In genomic region chr3:194632983-194633348, GRCh38 we compare ENCODE assay signal across 8 cellular contexts. TPM values are rescaled to one million over a fixed set of nuclear protein-coding genes. Genes with fewer than 3 reads are reported as not detected.
A peak's percentile ranks its signal among the peaks of the same experiment; 100 is the strongest.
DNase-seq lines count a peak whose midpoint lies in the region; ATAC-seq lines count a peak whose summit lies in the region.

No MANE protein-coding gene starts in this region.

- no peaks in the 10 kb centered on the region for H3K27me3 ChIP-seq in duodenal mucosa (ENCODE audit: control insufficient read depth in 1 of 2, insufficient read depth in 2 of 2, low read length in 2 of 2)
- H3K27me3 ChIP-seq in muscle layer of duodenum (ENCODE audit: low read depth, low read length): no peaks in the 10 kb centered on the region

- no peaks in the 10 kb centered on the region for H3K27me3 Mint-ChIP-seq in activated naive CD4-positive, alpha-beta T cell treated with anti-CD3 and anti-CD28 coated beads for 36 hours (ENCODE audit: low read depth)

- peak; percentile 24 for DNase-seq in activated naive CD4-positive, alpha-beta T cell treated with anti-CD3 and anti-CD28 coated beads for 36 hours
- no peak for DNase-seq in activated naive CD4-positive, alpha-beta T cell treated with anti-CD3 and anti-CD28 coated beads, Interleukin-2, amount 50 U/mL, for 16 hours
- DNase-seq in NCI-H82 treated with DMSO at 0.1 percent for 48 hours (lab: John Stamatoyannopoulos, UW; ENCODE audit: unreplicated experiment) (peak; percentile 27), activated gamma-delta T cell (lab: John Stamatoyannopoulos, UW) (no peak), NCI-H446 (lab: John Stamatoyannopoulos, UW) (no peak)

- H3K4me1 ChIP-seq in duodenal mucosa (ENCODE audit: control insufficient read depth in 1 of 2, insufficient read depth in 2 of 2, low read length in 2 of 2) (peaks cover 0 to 7% of the 10 kb centered on the region in 2 donors), muscle layer of duodenum (ENCODE audit: control insufficient read depth in 1 of 2, insufficient read depth in 2 of 2, low read length in 2 of 2) (peaks cover 0 to 4% of the 10 kb centered on the region in 2 donors)

- peak overlapping the region in 1 of 2 donors; percentile 65 for H3K9ac ChIP-seq in duodenal mucosa (ENCODE audit: low read depth in 1 of 2, low read length in 2 of 2)

- peak overlapping the region; percentile 85 for H3K4me3 Mint-ChIP-seq in activated naive CD4-positive, alpha-beta T cell treated with anti-CD3 and anti-CD28 coated beads for 36 hours

- H3K27ac Mint-ChIP-seq in activated naive CD4-positive, alpha-beta T cell treated with anti-CD3 and anti-CD28 coated beads for 36 hours: peak overlapping the region; percentile 53

- no peak overlapping the region for H3K27ac ChIP-seq in duodenal mucosa (ENCODE audit: low read depth, low read length)
- H3K27ac ChIP-seq in muscle layer of duodenum (ENCODE audit: low read length): no peak overlapping the region

- H3K9me3 ChIP-seq in duodenal mucosa (ENCODE audit: control insufficient read depth in 1 of 2, low read length in 2 of 2): no peaks in the 10 kb centered on the region
- no peaks in the 10 kb centered on the region for H3K9me3 ChIP-seq in muscle layer of duodenum (ENCODE audit: control insufficient read depth in 1 of 2, low read length in 2 of 2)

- H3K36me3 Mint-ChIP-seq in activated naive CD4-positive, alpha-beta T cell treated with anti-CD3 and anti-CD28 coated beads for 36 hours (ENCODE audit: low read depth): no peaks in the 10 kb centered on the region

- H3K4me3 ChIP-seq in duodenal mucosa (ENCODE audit: low read depth in 1 of 2, low read length in 2 of 2) (peak overlapping the region; percentile 81 to 82), muscle layer of duodenum (ENCODE audit: low read depth in 1 of 2, low read length in 2 of 2) (peak overlapping the region; percentile 57 to 85)

- H3K4me1 Mint-ChIP-seq in activated naive CD4-positive, alpha-beta T cell treated with anti-CD3 and anti-CD28 coated beads for 36 hours (ENCODE audit: low read depth): peaks cover 6% of the 10 kb centered on the region

- intact Hi-C loops in activated naive CD4-positive, alpha-beta T cell treated with anti-CD3 and anti-CD28 coated beads for 36 hours (cut with micrococcal nuclease): loop anchor here (1.0 to 5.0 kb wide), 4 partner anchors 39 to 300 kb away; partner anchors contain the start of gene GP5

- CTCF ChIA-PET in activated naive CD4-positive, alpha-beta T cell treated with anti-CD3 and anti-CD28 coated beads for 36 hours (lab: Charles Lee): interaction anchor here (1.2 to 1.5 kb wide), 4 partner anchors 9 to 148 kb away, joined by 4 to 10 read pairs (median 4); no protein-coding TSS in a partner anchor

- H3K9me3 Mint-ChIP-seq in activated naive CD4-positive, alpha-beta T cell treated with anti-CD3 and anti-CD28 coated beads for 36 hours: no peaks in the 10 kb centered on the region

- ATAC-seq in HG02852 (IDR thresholded peaks at IDR 0.05; ENCODE audit: unreplicated experiment): peak; percentile 58

- H3K36me3 ChIP-seq in duodenal mucosa (ENCODE audit: control insufficient read depth in 1 of 2, insufficient read depth in 2 of 2, low read length in 2 of 2) (peaks cover 4 to 7% of the 10 kb centered on the region in 2 donors), muscle layer of duodenum (ENCODE audit: control insufficient read depth in 1 of 2, insufficient read depth in 2 of 2, low read length in 2 of 2) (peaks cover 0 to 3% of the 10 kb centered on the region in 2 donors)

RNA-seq across cellular contexts. Expression of gene TMEM44, which starts 0.3 kb away (rescaled TPM):
- 1 to 10 TPM in 1 of 2 experiments, under 1 TPM in 1; 0.93 to 1.7 TPM for total RNA-seq in activated naive CD4-positive, alpha-beta T cell treated with anti-CD3 and anti-CD28 coated beads for 36 hours

RNA-seq across cellular contexts. Expression of gene LSG1, which starts 39.0 kb away (rescaled TPM):
- 10 to 100 TPM; 26.4 to 27.0 TPM for total RNA-seq in activated naive CD4-positive, alpha-beta T cell treated with anti-CD3 and anti-CD28 coated beads for 36 hours

RNA-seq across cellular contexts. Expression of gene FAM43A, which starts 52.7 kb away (rescaled TPM):
- 1 to 10 TPM; 1.4 to 1.6 TPM for total RNA-seq in activated naive CD4-positive, alpha-beta T cell treated with anti-CD3 and anti-CD28 coated beads for 36 hours

Comparison
In these comparisons a context has a peak if more than half of its experiments do, and no peak if none do; other contexts are left out.
1. DNase-seq: peak in activated naive CD4-positive, alpha-beta T cell treated with anti-CD3 and anti-CD28 coated beads for 36 hours (single experiment) and NCI-H82 treated with DMSO at 0.1 percent for 48 hours (single experiment); none in activated naive CD4-positive, alpha-beta T cell treated with anti-CD3 and anti-CD28 coated beads, Interleukin-2, amount 50 U/mL, for 16 hours (single experiment), activated gamma-delta T cell (single experiment) and NCI-H446 (0 of 2).